ENCODE assay signal across 8 cellular contexts in the genomic region with DNA sequence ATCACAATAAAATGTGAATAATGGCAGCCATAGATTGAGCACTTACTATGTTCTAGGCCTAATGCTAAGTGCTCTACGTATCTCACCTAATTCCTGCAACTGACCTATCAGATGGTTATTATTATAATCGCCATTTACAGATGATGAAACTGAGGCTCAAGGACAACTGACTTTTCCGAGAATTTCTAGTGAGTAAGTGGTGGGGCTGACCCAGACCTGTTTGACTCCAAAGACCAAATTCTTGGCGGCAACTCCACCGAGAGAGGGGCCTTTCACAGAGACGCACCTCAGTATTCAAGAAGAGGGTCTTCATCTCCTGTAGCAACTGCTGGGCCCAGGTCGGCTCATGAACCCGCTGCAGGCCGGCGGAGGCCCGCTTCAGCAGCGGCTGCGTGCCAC. TPM values are rescaled to one million over a fixed set of nuclear protein-coding genes. Genes with fewer than 3 reads are reported as not detected.
DNase-seq lines count a peak whose midpoint lies in the region; ATAC-seq, FAIRE-seq and TF ChIP-seq lines count a peak whose summit lies in the region.

No MANE protein-coding gene starts in this region.

- no peaks in the 10 kb centered on the region for H3K27me3 ChIP-seq in A673 (replicated peaks; ENCODE audit: insufficient read depth, low read depth, low read length, poor library complexity)
- H3K27me3 ChIP-seq in HUES64 (ENCODE audit: insufficient read depth, low read length): no peaks in the 10 kb centered on the region
- H3K27me3 ChIP-seq in bronchial epithelial cell (ENCODE audit: control insufficient read depth, insufficient read depth, low read length): no peaks in the 10 kb centered on the region
- H3K27me3 ChIP-seq in mucosa of stomach (ENCODE audit: control insufficient read depth, insufficient read depth, low read length): no peaks in the 10 kb centered on the region

- POLR2A ChIA-PET in A673 (lab: Charles Lee; ENCODE audit: low non-redundant PET): no interaction called here

- TSS peak; percentile 36 for BruUV-seq in A673 (replicated peaks; lab: Mats Ljungman, UMichigan)

- peaks cover 17% of the 10 kb centered on the region for H3K4me1 ChIP-seq in A673 (ENCODE audit: insufficient read depth, low read length, poor library complexity, severe bottlenecking)
- H3K4me1 ChIP-seq in HUES64 (ENCODE audit: insufficient read depth, low read length): peaks cover 10% of the 10 kb centered on the region; the same call in 1 of the 2 replicates
- H3K4me1 ChIP-seq in mucosa of stomach (ENCODE audit: control insufficient read depth, insufficient read depth, low read length): peaks cover 27% of the 10 kb centered on the region

- H3K27ac ChIP-seq in A673 (ENCODE audit: low read depth, low read length, poor library complexity, severe bottlenecking) (peak overlapping the region; percentile 89), HUES64 (ENCODE audit: low read depth, low read length) (peak overlapping the region; percentile 72; the same call in 1 of the 2 replicates)

- ATAC-seq in GM18505 (IDR thresholded peaks at IDR 0.05; ENCODE audit: unreplicated experiment) (no peak), GM21367 (IDR thresholded peaks at IDR 0.05; ENCODE audit: unreplicated experiment) (no peak)

- TF ChIP-seq POLR2A in GM18505 (IDR thresholded peaks at IDR 0.05; ENCODE audit: borderline replicate concordance, extremely low read depth, insufficient read depth, insufficient read length): no peak

- CTCF ChIA-PET in A673 (lab: Charles Lee): interaction anchor here (0.7 kb wide), 1 partner anchor 193 kb away, joined by 4 read pairs; no protein-coding TSS in a partner anchor

- H3K4me3 ChIP-seq in A673 (ENCODE audit: low read depth, low read length, poor library complexity, severe bottlenecking): peak overlapping the region; percentile 85
- H3K4me3 ChIP-seq in HUES64 (ENCODE audit: low read length): peak overlapping the region; percentile 97
- H3K4me3 ChIP-seq in bronchial epithelial cell (ENCODE audit: low read depth, low read length): peak overlapping the region; percentile 94
- H3K4me3 ChIP-seq in mucosa of stomach (ENCODE audit: low read length): peak overlapping the region; percentile 94

- no peaks in the 10 kb centered on the region for H3K9me3 ChIP-seq in A673 (ENCODE audit: low read depth, low read length, poor library complexity, severe bottlenecking)
- H3K9me3 ChIP-seq in HUES64 (ENCODE audit: insufficient read depth, low read depth, low read length): no peaks in the 10 kb centered on the region
- H3K9me3 ChIP-seq in mucosa of stomach (ENCODE audit: control insufficient read depth, low read length): no peaks in the 10 kb centered on the region

- no peak for FAIRE-seq in bronchial epithelial cell (lab: Jason Lieb, UNC)

- no peak for DNase-seq in A673 (ENCODE audit: low spot score)
- no peak for DNase-seq in bronchial epithelial cell (ENCODE audit: low read depth)
- no peak for DNase-seq in NCI-H1694 treated with DMSO at 0.1 percent for 48 hours (lab: John Stamatoyannopoulos, UW)
- no peak for DNase-seq in OCI-M1 (lab: John Stamatoyannopoulos, UW)

- H3K9ac ChIP-seq in HUES64 (ENCODE audit: low read depth, low read length) (peak overlapping the region; percentile 73), mucosa of stomach (ENCODE audit: low read length) (peak overlapping the region; percentile 99)

- TF ChIP-seq CTCF in A673 (conservative IDR thresholded peaks at IDR 0.05; ENCODE audit: low read depth, low read length): no peak
- TF ChIP-seq CTCF in bronchial epithelial cell (IDR thresholded peaks at IDR 0.05; ENCODE audit: insufficient read depth, low read length, severe bottlenecking): no peak

- intact Hi-C loops in A673 (cut with micrococcal nuclease; ENCODE audit: unreplicated experiment): loop anchor here (10.0 kb wide), 1 partner anchor 113 kb away; a partner anchor contains a TSS

- peaks cover 24% of the 10 kb centered on the region for H3K36me3 ChIP-seq in A673 (ENCODE audit: insufficient read depth, low read length, poor library complexity, severe bottlenecking)
- peaks cover 39% of the 10 kb centered on the region for H3K36me3 ChIP-seq in HUES64 (ENCODE audit: insufficient read depth, low read length)
- peaks cover 17% of the 10 kb centered on the region for H3K36me3 ChIP-seq in bronchial epithelial cell (ENCODE audit: control insufficient read depth, insufficient read depth, low read length)
- H3K36me3 ChIP-seq in mucosa of stomach (ENCODE audit: control insufficient read depth, insufficient read depth, low read length): no peaks in the 10 kb centered on the region

- 10% methylated on average over 13 of the region's 13 CpGs for WGBS in HUES64

RNA-seq across cellular contexts. Expression of a gene that starts 0.6 kb away (rescaled TPM):
- total RNA-seq in A673 (2021): 15.4 TPM in 2 replicates
- polyA plus RNA-seq in HUES64 (2013, experiment 1 of 2): 7.9 TPM
- polyA plus RNA-seq in HUES64 (2013, experiment 2 of 2): 7.2 TPM
- 9.0 and 18.3 TPM in 2 replicates for total RNA-seq in bronchial epithelial cell

RNA-seq across cellular contexts. Expression of a gene that starts 0.6 kb away (rescaled TPM):
- total RNA-seq in A673 (2021): 298 and 303 TPM in 2 replicates
- polyA plus RNA-seq in HUES64 (2013, experiment 1 of 2): 219 TPM
- 220 TPM for polyA plus RNA-seq in HUES64 (2013, experiment 2 of 2)
- 455 and 626 TPM in 2 replicates for total RNA-seq in bronchial epithelial cell

RNA-seq across cellular contexts. Expression of a gene that starts 12.7 kb away (rescaled TPM):
- total RNA-seq in A673 (2021) (not detected in 2 replicates), bronchial epithelial cell (not detected in 2 replicates)
- polyA plus RNA-seq in HUES64 (2013, experiment 1 of 2): not detected
- polyA plus RNA-seq in HUES64 (2013, experiment 2 of 2): not detected

RNA-seq across cellular contexts. Expression of a gene that starts 16.1 kb away (rescaled TPM):
- total RNA-seq in A673 (2021): 7.2 and 7.9 TPM in 2 replicates
- polyA plus RNA-seq in HUES64 (2013, experiment 1 of 2): 4.0 TPM
- polyA plus RNA-seq in HUES64 (2013, experiment 2 of 2): 3.7 TPM
- 2.6 and 3.6 TPM in 2 replicates for total RNA-seq in bronchial epithelial cell

RNA-seq across cellular contexts. Expression of a gene that starts 21.2 kb away (rescaled TPM):
- total RNA-seq in A673 (2021): 15.6 and 22.4 TPM in 2 replicates
- 17.3 TPM for polyA plus RNA-seq in HUES64 (2013, experiment 1 of 2)
- polyA plus RNA-seq in HUES64 (2013, experiment 2 of 2): 21.7 TPM
- 1.2 and 2.9 TPM in 2 replicates for total RNA-seq in bronchial epithelial cell
